Comparison of ENCODE assay signal across 17 cellular contexts in the genomic region with DNA sequence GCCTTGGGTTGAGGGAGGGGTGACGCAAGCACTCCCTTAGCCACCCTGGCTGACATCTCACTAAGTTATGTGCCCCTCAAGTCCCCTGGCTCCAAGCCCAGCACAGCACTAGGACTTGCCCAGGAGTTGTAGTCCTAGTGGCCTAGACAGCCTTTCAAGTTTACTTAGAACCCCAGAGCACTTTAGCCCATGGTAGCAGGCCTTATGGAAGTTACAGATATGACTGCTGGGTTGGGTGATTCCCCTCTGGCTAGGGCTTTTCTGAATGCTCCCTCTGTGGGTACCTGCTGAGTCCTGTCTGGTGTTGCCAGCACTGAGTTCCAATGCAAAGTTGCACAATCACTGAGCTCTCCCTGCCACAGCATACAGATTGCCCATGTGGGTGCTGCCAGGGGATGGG.
DNase-seq lines count a peak whose midpoint lies in the region; ATAC-seq and TF ChIP-seq lines count a peak whose summit lies in the region.
"Had no signal": no experiment of that assay in that cellular context is flagged by ENCODE, and none has a peak within 500 bp of the region (broad histone marks: within the 10 kb centered on the region; RNA-seq: fewer than 3 reads in every experiment).

No MANE protein-coding gene starts in this region.

- H2AFZ ChIP-seq in IMR-90 (replicated peaks; ENCODE audit: low read length, poor library complexity): no peak overlapping the region

- no CpG with 5 or more reads among the region's 1 CpG for WGBS in IMR-90 (ENCODE audit: extremely low coverage in 2 of 2, insufficient read length in 1 of 2), 2 experiments

- H3K56ac ChIP-seq in IMR-90 (ENCODE audit: extremely low read depth, insufficient read depth, low read length): no peak overlapping the region

- CTCF ChIA-PET in IMR-90 (lab: Yijun Ruan, JAX): interaction anchor here (0.8 kb wide), 1 partner anchor 10 kb away, joined by 4 read pairs; no protein-coding TSS in a partner anchor

- no peak overlapping the region for H2BK5ac ChIP-seq in IMR-90 (ENCODE audit: low read depth, low read length, poor library complexity, severe bottlenecking)

- intact Hi-C loops in IMR-90 (cut with micrococcal nuclease): no loop called here

- H3K23ac ChIP-seq in IMR-90 (ENCODE audit: low read depth, low read length): no peak overlapping the region

- peaks cover 5% of the 10 kb centered on the region; the same call in 1 of the 2 replicates for H3K4me1 ChIP-seq in IMR-90 (ENCODE audit: control insufficient read depth, insufficient read depth, low read length)
- H3K4me1 ChIP-seq: BE2C had no signal

- TF ChIP-seq POLR2A in IMR-90 (IDR thresholded peaks at IDR 0.05; ENCODE audit: low read depth, low read length): no peak

- TF ChIP-seq RAD21 in IMR-90 (IDR thresholded peaks at IDR 0.05; ENCODE audit: low read length): no peak

- H3K9me1 ChIP-seq in IMR-90 (ENCODE audit: insufficient read depth, low read length): no peaks in the 10 kb centered on the region

- H4K5ac ChIP-seq in IMR-90 (ENCODE audit: low read depth, low read length): no peak overlapping the region

- H2BK120ac ChIP-seq in IMR-90 (ENCODE audit: low read depth, low read length): no peak overlapping the region

- no peak overlapping the region for H3K4me3 ChIP-seq in IMR-90 (ENCODE audit: insufficient read depth, low read depth, low read length)
- H3K4me3 ChIP-seq: stomach had no signal

- BruUV-seq in IMR-90 (replicated peaks; lab: Mats Ljungman, UMichigan): no TSS peak

- no peak overlapping the region for H4K91ac ChIP-seq in IMR-90 (ENCODE audit: insufficient read depth, low read depth, low read length)

- TF ChIP-seq CTCF in IMR-90 (conservative IDR thresholded peaks at IDR 0.05; ENCODE audit: low read depth, low read length) (no peak), omental fat pad (IDR thresholded peaks at IDR 0.05) (no peak)

- dilution Hi-C loops in IMR-90 (cut with HindIII; ENCODE audit: low sequenced_read_pairs, unreplicated experiment): no loop called here

- H3K27me3 ChIP-seq in IMR-90 (ENCODE audit: control insufficient read depth, insufficient read depth, low read length): no peaks in the 10 kb centered on the region
- H3K27me3 ChIP-seq: BE2C, stomach had no signal

- no peak overlapping the region for H3K18ac ChIP-seq in IMR-90 (ENCODE audit: low read depth, low read length)

- H3K9me3 ChIP-seq in IMR-90 (ENCODE audit: control insufficient read depth, insufficient read depth, low read length): 0 out of 2 replicates have a peak, but pooled peaks cover 4% of the 10 kb centered on the region
- H3K9me3 ChIP-seq: BE2C had no signal

- no peaks in the 10 kb centered on the region for H3K36me3 ChIP-seq in IMR-90 (ENCODE audit: control insufficient read depth, insufficient read depth, low read length)
- H3K36me3 ChIP-seq: BE2C, stomach had no signal

- H4K8ac ChIP-seq in IMR-90 (ENCODE audit: low read depth in 2 of 2, low read length in 2 of 2): no peak overlapping the region

- H2BK20ac ChIP-seq in IMR-90 (ENCODE audit: low read depth, low read length): no peak overlapping the region

- ATAC-seq in IMR-90 (ENCODE audit: low read depth) (peak; percentile 66), omental fat pad (ENCODE audit: low FRiP score) (peak; percentile 59), GM21528 (IDR thresholded peaks at IDR 0.05; ENCODE audit: low FRiP score, unreplicated experiment) (no peak), HG03520 (IDR thresholded peaks at IDR 0.05; ENCODE audit: unreplicated experiment) (no peak), GM21360 (IDR thresholded peaks at IDR 0.05; ENCODE audit: unreplicated experiment) (no peak)
- ATAC-seq: HCT116 had no signal

- H2BK15ac ChIP-seq in IMR-90 (ENCODE audit: low read depth, low read length): no peak overlapping the region

- in situ Hi-C loops in IMR-90 (cut with MboI; ENCODE audit: low sequenced_read_pairs): no loop called here

- H2AK9ac ChIP-seq in IMR-90 (replicated peaks; ENCODE audit: low read depth, low read length, poor library complexity): no peak overlapping the region

- H2AK5ac ChIP-seq in IMR-90 (ENCODE audit: low read depth, low read length): no peak overlapping the region

- H3K14ac ChIP-seq in IMR-90 (replicated peaks; ENCODE audit: low read depth, low read length): no peak overlapping the region

- H3K4me2 ChIP-seq in IMR-90 (ENCODE audit: low read depth, low read length): no peak overlapping the region

- no peaks in the 10 kb centered on the region for H4K20me1 ChIP-seq in IMR-90 (ENCODE audit: insufficient read depth, low read length)

- no peak overlapping the region for H3K9ac ChIP-seq in IMR-90 (ENCODE audit: low read depth, low read length)

- no peaks in the 10 kb centered on the region for H3K79me1 ChIP-seq in IMR-90 (ENCODE audit: low read depth in 1 of 2, low read length in 2 of 2)

- no peak overlapping the region for H3K4ac ChIP-seq in IMR-90 (ENCODE audit: low read depth, low read length)

- DNase-seq in IMR-90 (peak; percentile 64), astrocyte of the hippocampus (ENCODE audit: low read depth, low spot score) (peak; percentile 59), fibroblast of peridontal ligament (ENCODE audit: extremely low read depth) (peak; percentile 26), omental fat pad (ENCODE audit: low spot score) (no peak), DMS79 treated with DMSO at 0.1 percent for 48 hours (lab: John Stamatoyannopoulos, UW) (no peak)
- DNase-seq: BE2C; DMS79; effector memory CD4-positive, alpha-beta T cell; NCI-H1694 treated with DMSO at 0.1 percent for 48 hours; NCI-H82; SIG-M5; stomach had no signal

- H3K27ac ChIP-seq in IMR-90 (ENCODE audit: insufficient read depth, low read length): no peak overlapping the region
- H3K27ac ChIP-seq: stomach, VCaP had no signal

- POLR2A ChIA-PET in IMR-90 (lab: Charles Lee; ENCODE audit: unreplicated experiment): no interaction called here

TF ChIP-seq in IMR-90, 13 proteins besides CTCF, POLR2A, EP300 and RAD21:
- TF ChIP-seq RCOR1 (IDR thresholded peaks at IDR 0.05; ENCODE audit: insufficient replicate concordance, low read length) (no peak), CEBPB (IDR thresholded peaks at IDR 0.05; ENCODE audit: low read depth, low read length) (peak; percentile 84)

Comparison
In these comparisons a context has a peak if more than half of its experiments do, and no peak if none do; other contexts are left out.
1. ATAC-seq: peak in IMR-90 (single experiment) and omental fat pad (single experiment); none in GM21528 (single experiment), HG03520 (single experiment) and GM21360 (single experiment).
2. DNase-seq: peak in IMR-90 (single experiment), astrocyte of the hippocampus (single experiment) and fibroblast of peridontal ligament (single experiment); none in omental fat pad (single experiment) and DMS79 treated with DMSO at 0.1 percent for 48 hours (single experiment).